24 cellular contexts compared by ENCODE assay signal in the genomic region with DNA sequence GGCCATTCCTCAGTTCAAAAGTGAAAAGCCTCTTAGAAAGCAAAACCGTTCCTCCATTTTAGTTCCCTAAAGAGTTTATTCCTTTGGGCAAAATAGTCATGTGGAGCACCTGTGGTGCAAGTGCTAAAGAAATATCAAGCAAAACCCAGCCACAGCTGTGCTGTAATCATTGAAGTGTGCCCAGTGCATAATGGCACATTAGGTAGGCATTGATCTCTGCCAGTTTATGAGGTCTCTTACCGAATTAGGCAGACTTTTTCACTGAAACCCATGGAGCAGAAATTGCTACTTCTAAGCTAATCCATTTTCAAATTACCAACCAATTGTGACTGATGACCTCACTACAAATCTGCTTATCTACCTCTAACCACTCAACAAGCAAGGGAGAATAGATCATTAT.
DNase-seq lines count a peak whose midpoint lies in the region; ATAC-seq, FAIRE-seq and TF ChIP-seq lines count a peak whose summit lies in the region.
"Had no signal": no experiment of that assay in that cellular context is flagged by ENCODE, and none has a peak within 500 bp of the region (broad histone marks: within the 10 kb centered on the region; RNA-seq: fewer than 3 reads in every experiment).

No MANE protein-coding gene starts in this region.

- TF ChIP-seq POLR2A in H1 (IDR thresholded peaks at IDR 0.05; ENCODE audit: control extremely low read depth in 1 of 2, low read depth in 2 of 2, low read length in 2 of 2) (no peak), transverse colon (IDR thresholded peaks at IDR 0.05) (no peak), GM12891 (IDR thresholded peaks at IDR 0.05; ENCODE audit: low read depth, low read length) (no peak)

- DNase-seq in BE2C, result no peak
- DNase-seq in NCI-H1092 (lab: John Stamatoyannopoulos, UW), result peak; percentile 81
- peak; percentile 56 for DNase-seq in NCI-H2171 (lab: John Stamatoyannopoulos, UW)
- DNase-seq in H1 (ENCODE audit: low read depth in 1 of 2, low spot score in 2 of 2), result no peak
- DNase-seq in transverse colon, result no peak
- DNase-seq in middle frontal gyrus (ENCODE audit: extremely low spot score, low spot score), result no peak
- no peak for DNase-seq in GM12891 (ENCODE audit: insufficient read length, low spot score)
- DNase-seq: activated CD4-positive, alpha-beta T cell treated with anti-CD3 and anti-CD28 coated beads for 36 hours; activated CD8-positive, alpha-beta memory T cell treated with anti-CD3 and anti-CD28 coated beads, Interleukin-2, amount 10 ng/mL, durations not matched to agents 7 days and 5 days; activated naive CD8-positive, alpha-beta T cell treated with anti-CD3 and anti-CD28 coated beads, Interleukin-2, amount 10 ng/mL, durations not matched to agents 7 days and 5 days; colonic mucosa; GF-D8; H9; heart right ventricle; immature natural killer cell; naive B cell; NCI-H2029 treated with DMSO at 0.1 percent for 48 hours; pancreas; stimulated activated naive CD8-positive, alpha-beta T cell treated with anti-CD3 and anti-CD28 coated beads, Interleukin-15, Interleukin-2, amounts not matched to agents 100 U/mL and 50 U/mL, for 24 hours; SW 1271; upper lobe of left lung had no signal

- TF ChIP-seq CTCF in BE2C (IDR thresholded peaks at IDR 0.05; ENCODE audit: low read depth, low read length) (no peak), H1 (IDR thresholded peaks at IDR 0.05; ENCODE audit: control extremely low read depth in 1 of 3, insufficient read depth in 1 of 3, low read depth in 1 of 3, low read length in 3 of 3) (no peak), transverse colon (IDR thresholded peaks at IDR 0.05) (no peak)

- no peaks in the 10 kb centered on the region for H3K36me3 ChIP-seq in BE2C
- H3K36me3 ChIP-seq in H1 (ENCODE audit: control insufficient read depth in 2 of 4, insufficient read depth in 4 of 4, low read length in 3 of 4), result no peaks in the 10 kb centered on the region
- no peaks in the 10 kb centered on the region for H3K36me3 ChIP-seq in transverse colon
- H3K36me3 ChIP-seq: BLaER1 treated with 17β-estradiol and CSF1 and Interleukin-3, amounts not matched to agents 10 nM and 100 nM; colonic mucosa; heart right ventricle; pancreas; upper lobe of left lung had no signal

- no peak for TF ChIP-seq RAD21 in H1 (IDR thresholded peaks at IDR 0.05 in 1 of 2, conservative IDR thresholded peaks at IDR 0.05 in 1 of 2; ENCODE audit: low read depth in 2 of 2, low read length in 2 of 2)

- CTCF ChIA-PET in H1 (lab: Charles Lee; ENCODE audit: partially characterized antibody), result no interaction called here

- no peak overlapping the region for H3K9ac ChIP-seq in H1 (replicated peaks in 1 of 4; ENCODE audit: extremely low read depth in 1 of 4, low read depth in 3 of 4, low read length in 3 of 4)
- H3K9ac ChIP-seq: BLaER1 treated with 17β-estradiol and CSF1 and Interleukin-3, amounts not matched to agents 10 nM and 100 nM had no signal

- intact Hi-C loops in transverse colon (cut with DNase I; ENCODE audit: low total_unique reads), result no loop called here

- WGBS in H1 (ENCODE audit: extremely low coverage in 1 of 2, insufficient coverage in 1 of 2, insufficient read length in 1 of 2, insufficient replicate concordance in 2 of 2, low coverage in 1 of 2, low lambda C conversion rate in 2 of 2, missing lambda C conversion rate in 1 of 2), 2 experiments, result 73% methylated on average over 2 of the region's 2 CpGs; no CpG with 5 or more reads in 1 of the 2 experiments
- WGBS in transverse colon (ENCODE audit: low coverage in 1 of 2), 2 donors, result 59 to 62% methylated on average over 2 of the region's 2 CpGs

- no peak overlapping the region for H4K5ac ChIP-seq in H1 (ENCODE audit: insufficient read length, low read depth, low read length)

- FAIRE-seq in H1 (lab: Jason Lieb, UNC) (no peak), GM12891 (lab: Jason Lieb, UNC) (no peak)
- FAIRE-seq: D721Med, pancreas had no signal

- no peaks in the 10 kb centered on the region for H3K23me2 ChIP-seq in H1 (ENCODE audit: low read depth, low read length)

- TF ChIP-seq EP300 in H1 (IDR thresholded peaks at IDR 0.05; ENCODE audit: borderline replicate concordance in 1 of 2, low read depth in 2 of 2, low read length in 2 of 2) (no peak), transverse colon (IDR thresholded peaks at IDR 0.05; ENCODE audit: low read depth) (no peak)

- H3K23ac ChIP-seq in H1 (ENCODE audit: insufficient read length), result no peak overlapping the region

- H3K4me1 ChIP-seq in BE2C (peaks cover 12% of the 10 kb centered on the region; the same call in 1 of the 2 replicates), H1 (replicated peaks in 1 of 4; ENCODE audit: control insufficient read depth in 3 of 4, insufficient read depth in 4 of 4, low read length in 3 of 4) (peaks cover 0 to 4% (median 2%) of the 10 kb centered on the region in 4 experiments; a peak in 3 of 7 replicates), transverse colon (no peaks in the 10 kb centered on the region)
- H3K4me1 ChIP-seq: colonic mucosa, heart right ventricle, pancreas, upper lobe of left lung had no signal

- in situ Hi-C loops in transverse colon (cut with MboI; ENCODE audit: low pct_ligation_motif_present in 1 of 4, low pct_unique_long_range_greater_than_20kb in 1 of 4, low sequenced_read_pairs in 3 of 4), result no loop called here

- no peaks in the 10 kb centered on the region for H3K27me3 ChIP-seq in BE2C
- no peaks in the 10 kb centered on the region for H3K27me3 ChIP-seq in H1 (replicated peaks in 1 of 4; ENCODE audit: control insufficient read depth in 3 of 4, extremely low read depth in 1 of 4, insufficient read depth in 3 of 4, low read length in 3 of 4)
- no peaks in the 10 kb centered on the region for H3K27me3 ChIP-seq in transverse colon
- H3K27me3 ChIP-seq: BLaER1 treated with 17β-estradiol and CSF1 and Interleukin-3, amounts not matched to agents 10 nM and 100 nM; colonic mucosa; heart right ventricle; pancreas; upper lobe of left lung had no signal

- no peak overlapping the region for H3K27ac ChIP-seq in H1 (ENCODE audit: low read depth, low read length)
- H3K27ac ChIP-seq in transverse colon, result no peak overlapping the region
- H3K27ac ChIP-seq: BLaER1 treated with 17β-estradiol and CSF1 and Interleukin-3, amounts not matched to agents 10 nM and 100 nM; colonic mucosa; heart right ventricle; pancreas; upper lobe of left lung had no signal

- H2BK120ac ChIP-seq in H1 (replicated peaks; ENCODE audit: low read depth, low read length), result peak overlapping the region; percentile 83

- H3K18ac ChIP-seq in H1 (ENCODE audit: extremely low read depth, low read length), result no peak overlapping the region

- ATAC-seq in GM21737 (IDR thresholded peaks at IDR 0.05; ENCODE audit: unreplicated experiment), result no peak
- ATAC-seq: activated CD4-positive, alpha-beta T cell treated with anti-CD3 and anti-CD28 coated beads for 36 hours; activated CD8-positive, alpha-beta memory T cell treated with anti-CD3 and anti-CD28 coated beads, Interleukin-2, amount 10 ng/mL, durations not matched to agents 7 days and 5 days; heart right ventricle; pancreas; stimulated activated naive CD8-positive, alpha-beta T cell treated with anti-CD3 and anti-CD28 coated beads, Interleukin-15, Interleukin-2, amounts not matched to agents 100 U/mL and 50 U/mL, for 24 hours had no signal

- no peak overlapping the region for H3K4ac ChIP-seq in H1 (replicated peaks; ENCODE audit: insufficient read length, low read depth, low read length)

- no peak overlapping the region for H4K8ac ChIP-seq in H1 (ENCODE audit: extremely low read depth, insufficient read depth, low read length)

- no peak overlapping the region for H2BK15ac ChIP-seq in H1 (ENCODE audit: low read length)

- H4K20me1 ChIP-seq in H1 (replicated peaks in 1 of 2; ENCODE audit: control insufficient read depth in 1 of 2, insufficient read depth in 2 of 2, low read length in 2 of 2), result no peaks in the 10 kb centered on the region
- H4K20me1 ChIP-seq: BLaER1 treated with 17β-estradiol and CSF1 and Interleukin-3, amounts not matched to agents 10 nM and 100 nM had no signal

- no peak overlapping the region for H3K56ac ChIP-seq in H1 (replicated peaks; ENCODE audit: insufficient read length, low read depth, low read length)

- H3K4me3 ChIP-seq in BE2C (ENCODE audit: low read depth, low read length), result peak overlapping the region; percentile 21
- H3K4me3 ChIP-seq in H1 (ENCODE audit: extremely low read depth in 1 of 4, insufficient read depth in 2 of 4, low read depth in 3 of 4, low read length in 4 of 4), result no peak overlapping the region
- H3K4me3 ChIP-seq in transverse colon, result no peak overlapping the region
- H3K4me3 ChIP-seq: BLaER1 treated with 17β-estradiol and CSF1 and Interleukin-3, amounts not matched to agents 10 nM and 100 nM; colonic mucosa; heart right ventricle; pancreas; upper lobe of left lung had no signal

- H2BK5ac ChIP-seq in H1 (ENCODE audit: low read depth, low read length), result no peak overlapping the region

- H4K91ac ChIP-seq in H1 (replicated peaks; ENCODE audit: insufficient read length, low read length), result no peak overlapping the region

- H2BK12ac ChIP-seq in H1 (ENCODE audit: low read depth, low read length), result no peak overlapping the region

- POLR2A ChIA-PET in H1 (lab: Charles Lee; ENCODE audit: partially characterized antibody), result no interaction called here

- H3K9me3 ChIP-seq in BE2C (no peaks in the 10 kb centered on the region), H1 (ENCODE audit: insufficient read depth in 2 of 2, low read depth in 1 of 2, low read length in 1 of 2) (no peaks in the 10 kb centered on the region), transverse colon (no peaks in the 10 kb centered on the region)
- H3K9me3 ChIP-seq: BLaER1 treated with 17β-estradiol and CSF1 and Interleukin-3, amounts not matched to agents 10 nM and 100 nM; colonic mucosa; heart right ventricle; pancreas; upper lobe of left lung had no signal

- no peak overlapping the region for H3K4me2 ChIP-seq in H1 (ENCODE audit: insufficient read depth in 1 of 2, low read depth in 2 of 2, low read length in 2 of 2)

- H2AFZ ChIP-seq in H1 (ENCODE audit: low read length), result peak overlapping the region; percentile 72; the same call in 1 of the 2 replicates

- H2BK20ac ChIP-seq in H1 (ENCODE audit: low read length), result peak overlapping the region; percentile 62; the same call in 1 of the 2 replicates

- H2AK5ac ChIP-seq in H1 (ENCODE audit: low read depth, low read length), result no peak overlapping the region

- no peaks in the 10 kb centered on the region for H3K79me2 ChIP-seq in H1 (ENCODE audit: control insufficient read depth in 1 of 2, insufficient read depth in 2 of 2, low read length in 2 of 2)

- H3K79me1 ChIP-seq in H1 (ENCODE audit: low read depth, low read length), result no peaks in the 10 kb centered on the region

- no peak overlapping the region for H3K14ac ChIP-seq in H1 (ENCODE audit: insufficient read length)

TF ChIP-seq in H1, 55 proteins besides CTCF, POLR2A, EP300 and RAD21 (continues in another document):
- TF ChIP-seq RBBP5 (IDR thresholded peaks at IDR 0.05; ENCODE audit: borderline replicate concordance, low read depth, low read length) (no peak), ASH2L (IDR thresholded peaks at IDR 0.05; ENCODE audit: low read length) (no peak), TAF1 (IDR thresholded peaks at IDR 0.05; ENCODE audit: low read depth, low read length) (no peak)

TF ChIP-seq in GM12891, 5 proteins besides CTCF, POLR2A, EP300 and RAD21 (continues in another document):
- TF ChIP-seq POLR2AphosphoS5 (IDR thresholded peaks at IDR 0.05; ENCODE audit: low read depth, low read length) (no peak), SPI1 (IDR thresholded peaks at IDR 0.05; ENCODE audit: low read depth, low read length) (no peak), POU2F2 (IDR thresholded peaks at IDR 0.05; ENCODE audit: low read depth, low read length) (no peak)

Comparison
In these comparisons a context has a peak if more than half of its experiments do, and no peak if none do; other contexts are left out.
1. DNase-seq: peak in NCI-H1092 (single experiment) and NCI-H2171 (single experiment); none in BE2C (single experiment), H1 (0 of 2), transverse colon (single experiment), middle frontal gyrus (single experiment) and GM12891 (single experiment).